33 cellular contexts compared by ENCODE assay signal in the genomic region with DNA sequence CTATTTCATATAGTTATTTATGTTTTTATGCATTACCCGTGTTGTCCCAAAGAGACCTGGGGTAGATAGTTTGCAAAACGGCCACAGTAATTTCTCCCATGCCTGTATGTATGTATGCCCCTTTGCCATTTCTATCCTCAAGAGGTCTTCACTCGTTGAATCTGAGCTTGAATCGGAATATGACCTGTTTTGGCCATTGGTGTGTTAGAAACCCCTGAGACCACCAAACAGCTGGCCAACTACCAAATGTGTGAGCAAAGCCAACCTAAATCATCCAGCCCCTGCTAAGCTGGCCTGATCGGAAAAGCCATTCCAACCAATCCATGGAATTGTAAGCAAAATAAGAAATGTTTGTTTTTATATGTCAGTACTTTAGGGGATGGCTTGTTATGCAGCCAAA.
"Had no signal": no experiment of that assay in that cellular context is flagged by ENCODE, and none has a peak within 500 bp of the region (broad histone marks: within the 10 kb centered on the region; RNA-seq: fewer than 3 reads in every experiment).

No MANE protein-coding gene starts in this region.

- H3K9me3 ChIP-seq: ascending aorta, breast epithelium, colonic mucosa, gastrocnemius medialis, heart right ventricle had no signal

- H3K27me3 ChIP-seq: ascending aorta, breast epithelium, cardiac muscle cell, colonic mucosa, dorsolateral prefrontal cortex, foreskin keratinocyte, gastrocnemius medialis, heart right ventricle had no signal

- H3K27ac Mint-ChIP-seq: activated B cell treated with CpG ODN at 0.5 μM for 24 hours; activated CD4-positive, alpha-beta memory T cell treated with anti-CD3 and anti-CD28 coated beads, Interleukin-2, amount 10 ng/mL, durations not matched to agents 7 days and 5 days; activated naive CD4-positive, alpha-beta T cell treated with anti-CD3 and anti-CD28 coated beads, Interleukin-2, amount 10 ng/mL, durations not matched to agents 7 days and 5 days; activated naive CD8-positive, alpha-beta T cell treated with anti-CD3 and anti-CD28 coated beads, Interleukin-2, amount 10 ng/mL, durations not matched to agents 7 days and 5 days; activated T-cell treated with anti-CD3 and anti-CD28 coated beads, Interleukin-2, amount 50 U/mL, for 24 hours; activated T-cell treated with anti-CD3 and anti-CD28 coated beads, Interleukin-2, amount 50 U/mL, for 72 hours; brain; dendritic cell treated with granulocyte-macrophage colony-stimulating factor and Interleukin-4, amounts not matched to agents 40 ng/mL and 50 ng/mL, for 4 days; T-helper 17 cell; T-helper 2 cell treated with Interferon-gamma antibody and Interleukin-4, amounts not matched to agents 5 μg/mL and 100 μg/mL, for 36 hours had no signal

- H3K36me3 Mint-ChIP-seq: activated naive CD4-positive, alpha-beta T cell treated with anti-CD3 and anti-CD28 coated beads, Interleukin-2, amount 10 ng/mL, durations not matched to agents 7 days and 5 days; activated naive CD4-positive, alpha-beta T cell treated with anti-CD3 and anti-CD28 coated beads, Interleukin-2, amount 50 U/mL, for 72 hours; activated naive CD8-positive, alpha-beta T cell treated with anti-CD3 and anti-CD28 coated beads, Interleukin-2, amount 10 ng/mL, durations not matched to agents 7 days and 5 days; brain had no signal

- H3K27ac ChIP-seq: ascending aorta, breast epithelium, cardiac muscle cell, colonic mucosa, dorsolateral prefrontal cortex, foreskin keratinocyte, gastrocnemius medialis, heart right ventricle, WERI-Rb-1 had no signal

- H3K4me1 ChIP-seq: colonic mucosa, foreskin keratinocyte had no signal

- H3K4me3 Mint-ChIP-seq: activated B cell treated with CpG ODN at 0.5 μM for 24 hours; activated CD4-positive, alpha-beta memory T cell treated with anti-CD3 and anti-CD28 coated beads, Interleukin-2, amount 10 ng/mL, durations not matched to agents 7 days and 5 days; activated naive CD4-positive, alpha-beta T cell treated with anti-CD3 and anti-CD28 coated beads, Interleukin-2, amount 10 ng/mL, durations not matched to agents 7 days and 5 days; activated naive CD8-positive, alpha-beta T cell treated with anti-CD3 and anti-CD28 coated beads, Interleukin-2, amount 10 ng/mL, durations not matched to agents 7 days and 5 days; activated T-cell treated with anti-CD3 and anti-CD28 coated beads, Interleukin-2, amount 50 U/mL, for 24 hours; activated T-cell treated with anti-CD3 and anti-CD28 coated beads, Interleukin-2, amount 50 U/mL, for 72 hours; brain; dendritic cell treated with granulocyte-macrophage colony-stimulating factor and Interleukin-4, amounts not matched to agents 40 ng/mL and 50 ng/mL, for 4 days; endodermal cell; T-helper 17 cell; T-helper 2 cell treated with Interferon-gamma antibody and Interleukin-4, amounts not matched to agents 5 μg/mL and 100 μg/mL, for 36 hours had no signal

- H3K27me3 Mint-ChIP-seq: dendritic cell treated with granulocyte-macrophage colony-stimulating factor and Interleukin-4, amounts not matched to agents 40 ng/mL and 50 ng/mL, for 4 days had no signal

- DNase-seq: activated B cell treated with CpG ODN at 0.5 μM for 24 hours; activated CD4-positive, alpha-beta memory T cell treated with anti-CD3 and anti-CD28 coated beads, Interleukin-2, amount 10 ng/mL, durations not matched to agents 7 days and 5 days; activated CD4-positive, alpha-beta T cell treated with anti-CD3 and anti-CD28 coated beads for 48 hours; activated CD4-positive, alpha-beta T cell treated with anti-CD3 and anti-CD28 coated beads, Interleukin-2, amount 50 U/mL, for 4 hours; activated CD8-positive, alpha-beta memory T cell treated with anti-CD3 and anti-CD28 coated beads, Interleukin-2, amount 50 U/mL, for 48 hours; activated gamma-delta T cell; activated naive CD4-positive, alpha-beta T cell; activated naive CD4-positive, alpha-beta T cell treated with anti-CD3 and anti-CD28 coated beads, Interleukin-2, amount 10 ng/mL, durations not matched to agents 7 days and 5 days; activated naive CD8-positive, alpha-beta T cell treated with anti-CD3 and anti-CD28 coated beads, Interleukin-2, amount 10 ng/mL, durations not matched to agents 7 days and 5 days; activated T-cell treated with anti-CD3 and anti-CD28 coated beads for 4 hours; activated T-cell treated with anti-CD3 and anti-CD28 coated beads, Interleukin-2, amount 50 U/mL, for 24 hours; activated T-cell treated with anti-CD3 and anti-CD28 coated beads, Interleukin-2, amount 50 U/mL, for 72 hours; central memory CD4-positive, alpha-beta T cell; cerebellar nuclear complex; colonic mucosa; dorsolateral prefrontal cortex; effector memory CD4-positive, alpha-beta T cell; endodermal cell; foreskin keratinocyte; gastrocnemius medialis; glutamatergic neuron; heart right ventricle; T-helper 1 cell; T-helper 17 cell; T1000; WERI-Rb-1 had no signal

- H3K4me3 ChIP-seq: ascending aorta, breast epithelium, cardiac muscle cell, colonic mucosa, dorsolateral prefrontal cortex, gastrocnemius medialis, heart right ventricle had no signal

- H3K36me3 ChIP-seq: ascending aorta, breast epithelium, cardiac muscle cell, colonic mucosa, gastrocnemius medialis, heart right ventricle, WERI-Rb-1 had no signal

- H3K4me1 Mint-ChIP-seq: activated naive CD4-positive, alpha-beta T cell treated with anti-CD3 and anti-CD28 coated beads, Interleukin-2, amount 10 ng/mL, durations not matched to agents 7 days and 5 days had no signal

- H3K9me3 Mint-ChIP-seq: activated B cell treated with CpG ODN at 0.5 μM for 24 hours; activated CD4-positive, alpha-beta memory T cell treated with anti-CD3 and anti-CD28 coated beads, Interleukin-2, amount 10 ng/mL, durations not matched to agents 7 days and 5 days; activated naive CD4-positive, alpha-beta T cell treated with anti-CD3 and anti-CD28 coated beads, Interleukin-2, amount 10 ng/mL, durations not matched to agents 7 days and 5 days; activated naive CD4-positive, alpha-beta T cell treated with anti-CD3 and anti-CD28 coated beads, Interleukin-2, amount 50 U/mL, for 72 hours; activated naive CD8-positive, alpha-beta T cell treated with anti-CD3 and anti-CD28 coated beads, Interleukin-2, amount 10 ng/mL, durations not matched to agents 7 days and 5 days; activated T-cell treated with anti-CD3 and anti-CD28 coated beads, Interleukin-2, amount 50 U/mL, for 24 hours; activated T-cell treated with anti-CD3 and anti-CD28 coated beads, Interleukin-2, amount 50 U/mL, for 72 hours; brain; dendritic cell treated with granulocyte-macrophage colony-stimulating factor and Interleukin-4, amounts not matched to agents 40 ng/mL and 50 ng/mL, for 4 days; T-helper 2 cell treated with Interferon-gamma antibody and Interleukin-4, amounts not matched to agents 5 μg/mL and 100 μg/mL, for 36 hours had no signal
